ENCODE assay signal across 8 cellular contexts in the genomic region with DNA sequence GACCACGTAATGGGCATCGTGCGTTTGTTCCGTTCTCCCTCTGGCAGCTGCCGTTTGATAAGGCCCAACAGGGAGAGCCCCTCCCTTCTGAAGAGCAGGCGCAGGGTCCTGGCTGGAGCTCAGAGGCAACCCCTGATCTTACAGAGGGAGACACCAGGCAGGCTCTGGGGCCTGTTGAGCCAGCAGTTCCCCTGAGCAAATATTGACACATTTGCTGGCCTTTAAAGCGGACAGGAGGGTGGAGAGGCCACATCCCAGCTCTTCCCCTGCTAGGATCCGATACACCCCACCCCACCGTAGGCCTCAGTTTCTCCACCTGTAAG. TPM values are rescaled to one million over a fixed set of nuclear protein-coding genes. Genes with fewer than 3 reads are reported as not detected.
A peak's percentile ranks its signal among the peaks of the same experiment; 100 is the strongest.
DNase-seq lines count a peak whose midpoint lies in the region; ATAC-seq and TF ChIP-seq lines count a peak whose summit lies in the region.

No MANE protein-coding gene starts in this region.

- CTCF ChIA-PET in HEK293T (lab: Yijun Ruan, JAX): interaction anchor here (0.7 to 2.0 kb wide), 9 partner anchors 10 to 120 kb away, joined by 3 to 14 read pairs (median 4); no protein-coding TSS in a partner anchor

- H3K79me1 ChIP-seq in mesendoderm (ENCODE audit: low read length): peaks cover 2% of the 10 kb centered on the region

- no peaks in the 10 kb centered on the region for H3K27me3 ChIP-seq in mesendoderm (ENCODE audit: insufficient read depth, low read length, poor library complexity)

- H3K27ac ChIP-seq in mesendoderm (ENCODE audit: low read depth, low read length): no peak overlapping the region

- H3K18ac ChIP-seq in mesendoderm (ENCODE audit: low read length): no peak overlapping the region

- peaks cover 47% of the 10 kb centered on the region for H3K4me1 Mint-ChIP-seq in activated naive CD8-positive, alpha-beta T cell treated with anti-CD3 and anti-CD28 coated beads for 36 hours
- peaks cover 41% of the 10 kb centered on the region for H3K4me1 Mint-ChIP-seq in nephron progenitor cell

- H2BK120ac ChIP-seq in mesendoderm (ENCODE audit: low read depth, low read length): no peak overlapping the region

- POLR2A ChIA-PET in HEK293T (lab: Yijun Ruan, JAX): interaction anchor here (0.6 to 1.6 kb wide), 27 partner anchors 9 to 249 kb away, joined by 3 to 8 read pairs (median 4); partner anchors contain the start of gene TST

- no peaks in the 10 kb centered on the region for H3K36me3 ChIP-seq in mesendoderm (ENCODE audit: control insufficient read depth, insufficient read depth, low read length)

- TF ChIP-seq CTCF in AG10803 (conservative IDR thresholded peaks at IDR 0.05; ENCODE audit: low read length) (no peak), nephron progenitor cell (IDR thresholded peaks at IDR 0.05) (no peak)

- peak; percentile 1 for ATAC-seq in HG02588 (IDR thresholded peaks at IDR 0.05; ENCODE audit: unreplicated experiment)
- ATAC-seq in HG03442 (IDR thresholded peaks at IDR 0.05; ENCODE audit: unreplicated experiment): no peak

- no peaks in the 10 kb centered on the region for H3K9me3 Mint-ChIP-seq in activated naive CD8-positive, alpha-beta T cell treated with anti-CD3 and anti-CD28 coated beads for 36 hours
- H3K9me3 Mint-ChIP-seq in nephron progenitor cell: no peaks in the 10 kb centered on the region

- DNase-seq in AG10803 (ENCODE audit: low read depth) (no peak), mesendoderm (no peak), nephron progenitor cell (no peak), HEK293T (ENCODE audit: extremely low spot score) (no peak)
- DNase-seq in activated naive CD8-positive, alpha-beta T cell treated with anti-CD3 and anti-CD28 coated beads for 36 hours: no peak
- no peak for DNase-seq in activated CD4-positive, alpha-beta T cell treated with anti-CD3 and anti-CD28 coated beads for 1 hour

- H2AK5ac ChIP-seq in mesendoderm (ENCODE audit: low read length): no peak overlapping the region

- peak overlapping the region; percentile 34 for H3K4me3 Mint-ChIP-seq in activated naive CD8-positive, alpha-beta T cell treated with anti-CD3 and anti-CD28 coated beads for 36 hours
- H3K4me3 Mint-ChIP-seq in nephron progenitor cell: no peak overlapping the region

- peak overlapping the region; percentile 96 for H3K27ac Mint-ChIP-seq in activated naive CD8-positive, alpha-beta T cell treated with anti-CD3 and anti-CD28 coated beads for 36 hours
- H3K27ac Mint-ChIP-seq in nephron progenitor cell: no peak overlapping the region

- no peak overlapping the region for H4K8ac ChIP-seq in mesendoderm (ENCODE audit: low read depth, low read length)

- no peak overlapping the region for H2BK15ac ChIP-seq in mesendoderm (replicated peaks; ENCODE audit: low read depth)

- no CpG with 5 or more reads among the region's 9 CpGs for WGBS in mesendoderm (ENCODE audit: extremely low coverage, insufficient coverage, low lambda C conversion rate)

- peak overlapping the region; percentile 84 for H3K56ac ChIP-seq in mesendoderm (ENCODE audit: low read length)

- no peaks in the 10 kb centered on the region for H3K27me3 Mint-ChIP-seq in activated naive CD8-positive, alpha-beta T cell treated with anti-CD3 and anti-CD28 coated beads for 36 hours
- peaks cover 7% of the 10 kb centered on the region for H3K27me3 Mint-ChIP-seq in nephron progenitor cell (ENCODE audit: low read depth, poor library complexity)

- H2BK5ac ChIP-seq in mesendoderm (ENCODE audit: low read length): no peak overlapping the region

- peaks cover 14% of the 10 kb centered on the region for H3K4me1 ChIP-seq in mesendoderm (ENCODE audit: control insufficient read depth, low read depth, low read length)

- H3K23ac ChIP-seq in mesendoderm (ENCODE audit: low read length): no peak overlapping the region

- H3K36me3 Mint-ChIP-seq in activated naive CD8-positive, alpha-beta T cell treated with anti-CD3 and anti-CD28 coated beads for 36 hours: peaks cover 3% of the 10 kb centered on the region
- no peaks in the 10 kb centered on the region for H3K36me3 Mint-ChIP-seq in nephron progenitor cell (ENCODE audit: low read depth)

- H3K9ac ChIP-seq in mesendoderm (ENCODE audit: low read length): peak overlapping the region; percentile 57

- no peak overlapping the region for H4K5ac ChIP-seq in mesendoderm (ENCODE audit: low read length)

- H3K79me2 ChIP-seq in mesendoderm (ENCODE audit: control insufficient read depth, insufficient read depth, low read length): no peaks in the 10 kb centered on the region

- peak overlapping the region; percentile 52 for H3K4me2 ChIP-seq in mesendoderm (ENCODE audit: low read length)

- H3K4ac ChIP-seq in mesendoderm (ENCODE audit: low read depth, low read length): no peak overlapping the region

- H3K4me3 ChIP-seq in AG10803 (ENCODE audit: low read length): peak overlapping the region; percentile 53
- H3K4me3 ChIP-seq in mesendoderm (ENCODE audit: low read length): no peak overlapping the region

TF ChIP-seq in HEK293T, 16 proteins besides CTCF, POLR2A, EP300 and RAD21:
- TF ChIP-seq FOXM1 (IDR thresholded peaks at IDR 0.05; ENCODE audit: borderline replicate concordance) (no peak), SUZ12 (IDR thresholded peaks at IDR 0.05) (no peak), L3MBTL2 (conservative IDR thresholded peaks at IDR 0.05) (no peak), NFRKB (IDR thresholded peaks at IDR 0.05) (no peak), BHLHE40 (IDR thresholded peaks at IDR 0.05; ENCODE audit: borderline replicate concordance) (no peak), HDGF (IDR thresholded peaks at IDR 0.05; ENCODE audit: borderline replicate concordance) (no peak)

RNA-seq across cellular contexts. Expression of gene C1QTNF6, which starts 11.8 kb away (rescaled TPM):
- total RNA-seq in activated naive CD8-positive, alpha-beta T cell treated with anti-CD3 and anti-CD28 coated beads for 36 hours: 1 to 10 TPM; 2.7 to 3.2 TPM
- polyA plus RNA-seq in mesendoderm (2013, experiment 1 of 2): 1.8 TPM
- polyA plus RNA-seq in mesendoderm (2013, experiment 2 of 2): 2.5 TPM

RNA-seq across cellular contexts. Expression of gene SSTR3, which starts 12.5 kb away (rescaled TPM):
- total RNA-seq in activated naive CD8-positive, alpha-beta T cell treated with anti-CD3 and anti-CD28 coated beads for 36 hours: 1 to 10 TPM; 7.1 to 7.4 TPM
- 0.03 TPM for polyA plus RNA-seq in mesendoderm (2013, experiment 1 of 2)
- 0.01 TPM for polyA plus RNA-seq in mesendoderm (2013, experiment 2 of 2)

RNA-seq across cellular contexts. Expression of gene RAC2, which starts 44.3 kb away (rescaled TPM):
- total RNA-seq in activated naive CD8-positive, alpha-beta T cell treated with anti-CD3 and anti-CD28 coated beads for 36 hours: 100 to 1,000 TPM; 518 to 528 TPM
- polyA plus RNA-seq in mesendoderm (2013, experiment 1 of 2): 4.6 TPM
- polyA plus RNA-seq in mesendoderm (2013, experiment 2 of 2): 4.7 TPM

RNA-seq across cellular contexts. Expression of gene IL2RB, which starts 50.1 kb away (rescaled TPM):
- 100 to 1,000 TPM; 148 to 149 TPM for total RNA-seq in activated naive CD8-positive, alpha-beta T cell treated with anti-CD3 and anti-CD28 coated beads for 36 hours
- 1.2 TPM for polyA plus RNA-seq in mesendoderm (2013, experiment 1 of 2)
- 1.2 TPM for polyA plus RNA-seq in mesendoderm (2013, experiment 2 of 2)
